ENCODE assay signal across 11 cellular contexts in the genomic region with DNA sequence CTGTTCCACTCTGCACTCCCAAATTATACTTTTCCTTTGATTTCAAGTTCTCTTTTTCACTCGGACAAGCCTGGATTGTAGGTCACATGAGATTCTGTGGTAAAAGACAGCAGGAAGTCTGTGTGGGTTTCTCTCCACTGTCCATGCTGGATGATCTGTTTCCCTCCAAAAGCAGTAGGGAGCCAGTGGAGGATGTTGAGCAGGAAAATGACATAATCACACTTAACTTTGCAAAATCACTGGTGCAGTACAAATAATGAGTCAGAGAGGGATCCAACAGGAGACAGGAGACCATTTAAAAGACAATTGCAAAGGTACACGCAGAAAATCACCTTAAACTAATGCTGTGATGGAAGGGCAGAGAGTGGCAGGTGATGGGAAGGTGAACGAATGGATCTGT.
DNase-seq lines count a peak whose midpoint lies in the region; ATAC-seq, FAIRE-seq and TF ChIP-seq lines count a peak whose summit lies in the region.
"Had no signal": no experiment of that assay in that cellular context is flagged by ENCODE, and none has a peak within 500 bp of the region (broad histone marks: within the 10 kb centered on the region; RNA-seq: fewer than 3 reads in every experiment).

No MANE protein-coding gene starts in this region.

- intact Hi-C loops in left ventricle myocardium superior (cut with micrococcal nuclease) = no loop called here
- intact Hi-C loops in Right ventricle myocardium inferior (cut with DNase I) = loop anchor here (5.0 to 10.0 kb wide), 3 partner anchors 244 to 578 kb away; a partner anchor contains a TSS

- H3K4me3 ChIP-seq in fibroblast of pulmonary artery (replicated peaks; ENCODE audit: low read depth, low read length) = no peak overlapping the region
- H3K4me3 ChIP-seq: left ventricle myocardium inferior, right lobe of liver had no signal

- DNase-seq in left ventricle myocardium superior (no peak), Right ventricle myocardium inferior (ENCODE audit: missing footprints) (no peak), RCC 7860 (ENCODE audit: low spot score) (peak; percentile 82), fibroblast of pulmonary artery (ENCODE audit: low read depth) (peak; percentile 40), amygdala (lab: John Stamatoyannopoulos, UW) (no peak)
- no peak for DNase-seq in activated CD4-positive, alpha-beta T cell treated with anti-CD3 and anti-CD28 coated beads, Interleukin-2, amount 50 U/mL, for 48 hours
- no peak for DNase-seq in activated effector memory CD4-positive, alpha-beta T cell treated with Interleukin-2 at 50 U/mL for 16 hours
- DNase-seq: AML-193 had no signal

- ATAC-seq in left ventricle myocardium superior = peak; percentile 18
- ATAC-seq in Right ventricle myocardium inferior = no peak
- no peak for ATAC-seq in GM21619 (IDR thresholded peaks at IDR 0.05; ENCODE audit: unreplicated experiment)

- peak; percentile 96 for FAIRE-seq in RCC 7860 (lab: Jason Lieb, UNC)

- no peak for TF ChIP-seq CTCF in fibroblast of pulmonary artery (IDR thresholded peaks at IDR 0.05; ENCODE audit: low read length, missing control alignments)

Comparison
In these comparisons a context has a peak if more than half of its experiments do, and no peak if none do; other contexts are left out.
1. DNase-seq: peak in RCC 7860 (single experiment) and fibroblast of pulmonary artery (single experiment); none in left ventricle myocardium superior (single experiment), Right ventricle myocardium inferior (single experiment), amygdala (0 of 56), activated CD4-positive, alpha-beta T cell treated with anti-CD3 and anti-CD28 coated beads, Interleukin-2, amount 50 U/mL, for 48 hours (0 of 2) and activated effector memory CD4-positive, alpha-beta T cell treated with Interleukin-2 at 50 U/mL for 16 hours (single experiment).